In the genomic region with DNA sequence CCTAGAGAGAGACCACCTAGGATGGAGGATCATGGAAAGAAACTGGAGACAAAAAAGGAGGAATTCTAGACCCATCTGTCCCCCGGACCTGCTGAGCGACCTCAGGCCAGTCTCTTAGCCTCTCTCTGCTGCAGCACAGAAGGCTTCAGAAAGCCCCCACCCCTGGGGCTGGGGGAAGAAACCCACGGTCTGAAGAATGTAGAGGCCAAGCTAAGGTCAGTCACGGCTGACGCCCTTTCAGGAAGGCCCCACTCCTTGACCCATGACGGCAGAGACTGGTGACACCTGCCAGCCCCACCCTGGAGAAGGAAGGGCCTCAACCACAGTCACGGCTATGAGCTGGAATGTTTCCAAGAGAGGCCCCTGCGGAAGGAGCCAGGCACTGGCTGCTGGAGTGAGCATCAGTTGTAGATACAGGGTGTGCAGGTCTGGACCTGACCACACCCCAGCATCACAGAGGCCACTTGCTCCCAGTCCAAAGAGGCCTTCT, we compare ENCODE assay signal across 9 cellular contexts.
DNase-seq lines count a peak whose midpoint lies in the region; ATAC-seq and TF ChIP-seq lines count a peak whose summit lies in the region.
"Had no signal": no experiment of that assay in that cellular context is flagged by ENCODE, and none has a peak within 500 bp of the region (broad histone marks: within the 10 kb centered on the region; RNA-seq: fewer than 3 reads in every experiment).

No MANE protein-coding gene starts in this region.

- intact Hi-C loops in dorsolateral prefrontal cortex (cut with DNase I): no loop called here

- H3K27ac ChIP-seq in dorsolateral prefrontal cortex: no peak overlapping the region

- peak; percentile 76 for ATAC-seq in HG03354 (IDR thresholded peaks at IDR 0.05; ENCODE audit: poor library complexity, severe bottlenecking, unreplicated experiment)

- POLR2A ChIA-PET in GM10248 (lab: Yijun Ruan, JAX): no interaction called here

- DNase-seq in GM10248 (ENCODE audit: extremely low spot score): peak; percentile 80
- peak; percentile 78 for DNase-seq in GM20000 (ENCODE audit: low spot score)
- DNase-seq in glomerular visceral epithelial cell (ENCODE audit: extremely low spot score): peak; percentile 85
- DNase-seq in T-helper 2 cell: no peak
- no peak for DNase-seq in superior temporal gyrus (ENCODE audit: extremely low spot score)
- no peak for DNase-seq in dorsolateral prefrontal cortex
- DNase-seq in medulla oblongata (ENCODE audit: extremely low spot score): no peak
- DNase-seq: mesendoderm had no signal

- TF ChIP-seq CTCF in GM10248 (IDR thresholded peaks at IDR 0.05; ENCODE audit: control extremely low read depth, extremely low read depth, low read depth, missing control alignments) (no peak), GM20000 (IDR thresholded peaks at IDR 0.05; ENCODE audit: extremely low read depth, missing control alignments) (no peak), dorsolateral prefrontal cortex (IDR thresholded peaks at IDR 0.05 in 54 of 56, conservative IDR thresholded peaks at IDR 0.05 in 2 of 56; ENCODE audit: low read depth in 1 of 56, partially characterized antibody in 56 of 56) (no peak)

- no peaks in the 10 kb centered on the region for H3K27me3 ChIP-seq in dorsolateral prefrontal cortex

- CTCF ChIA-PET in GM10248 (lab: Yijun Ruan, JAX): interaction anchor here (1.0 to 1.5 kb wide), 2 partner anchors 50 to 131 kb away, joined by 3 to 5 read pairs; no protein-coding TSS in a partner anchor

- no peak overlapping the region for H3K4me3 ChIP-seq in dorsolateral prefrontal cortex

Comparison
In these comparisons a context has a peak if more than half of its experiments do, and no peak if none do; other contexts are left out.
1. DNase-seq: peak in GM10248 (single experiment), GM20000 (single experiment) and glomerular visceral epithelial cell (single experiment); none in T-helper 2 cell (0 of 5), superior temporal gyrus (single experiment), dorsolateral prefrontal cortex (0 of 10) and medulla oblongata (single experiment).